8 cellular contexts compared by ENCODE assay signal in the genomic region with DNA sequence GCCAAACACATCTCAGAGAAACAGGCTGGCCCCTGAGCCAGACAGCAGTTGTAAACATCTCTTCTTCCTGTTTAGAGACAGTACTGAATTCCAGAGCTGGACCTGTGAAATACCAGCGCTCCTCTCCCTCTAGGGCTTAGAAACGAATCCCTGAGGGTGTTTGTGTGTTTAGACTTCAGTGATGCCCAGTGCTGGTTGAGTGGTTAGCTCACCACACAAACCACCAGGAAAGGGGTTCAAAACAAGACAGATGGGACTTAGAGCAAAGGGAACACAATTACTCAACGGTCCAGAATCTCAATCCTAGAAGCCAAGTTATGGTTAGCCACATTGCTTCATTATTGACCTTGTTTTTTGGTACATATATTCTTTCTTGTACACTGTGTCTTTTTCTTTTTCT.
DNase-seq lines count a peak whose midpoint lies in the region; ATAC-seq and TF ChIP-seq lines count a peak whose summit lies in the region.

No MANE protein-coding gene starts in this region.

- no peaks in the 10 kb centered on the region for H3K36me3 Mint-ChIP-seq in activated naive CD8-positive, alpha-beta T cell treated with anti-CD3 and anti-CD28 coated beads, Interleukin-2, amount 10 ng/mL, durations not matched to agents 7 days and 5 days

- H3K27me3 Mint-ChIP-seq in activated naive CD8-positive, alpha-beta T cell treated with anti-CD3 and anti-CD28 coated beads, Interleukin-2, amount 10 ng/mL, durations not matched to agents 7 days and 5 days = no peaks in the 10 kb centered on the region

- no peaks in the 10 kb centered on the region for H3K27me3 ChIP-seq in A673 (replicated peaks; ENCODE audit: insufficient read depth, low read depth, low read length, poor library complexity)

- H3K27ac Mint-ChIP-seq in activated naive CD8-positive, alpha-beta T cell treated with anti-CD3 and anti-CD28 coated beads, Interleukin-2, amount 10 ng/mL, durations not matched to agents 7 days and 5 days = no peak overlapping the region

- DNase-seq in activated naive CD8-positive, alpha-beta T cell treated with anti-CD3 and anti-CD28 coated beads, Interleukin-2, amount 10 ng/mL, durations not matched to agents 7 days and 5 days = no peak
- DNase-seq in A673 (ENCODE audit: low spot score) (no peak), SKM-1 treated with dmso at 0.1 percent for 144 hours (lab: John Stamatoyannopoulos, UW; ENCODE audit: unreplicated experiment) (no peak), GDM1 (lab: John Stamatoyannopoulos, UW) (no peak)

- WGBS in mesodermal cell (ENCODE audit: insufficient coverage in 2 of 2), 2 experiments = 44 to 60% methylated on average over 1 of the region's 3 CpGs

- H3K4me1 ChIP-seq in mesodermal cell (ENCODE audit: control insufficient read depth, insufficient read depth, low read length, poor library complexity, severe bottlenecking) = peaks cover 76% of the 10 kb centered on the region
- H3K4me1 ChIP-seq in A673 (ENCODE audit: insufficient read depth, low read length, poor library complexity, severe bottlenecking) = peaks cover 24% of the 10 kb centered on the region

- H3K4me3 Mint-ChIP-seq in activated naive CD8-positive, alpha-beta T cell treated with anti-CD3 and anti-CD28 coated beads, Interleukin-2, amount 10 ng/mL, durations not matched to agents 7 days and 5 days = no peak overlapping the region

- H3K27ac ChIP-seq in mesodermal cell (ENCODE audit: low read depth, low read length, severe bottlenecking) = peak overlapping the region; percentile 86
- H3K27ac ChIP-seq in A673 (ENCODE audit: low read depth, low read length, poor library complexity, severe bottlenecking) = no peak overlapping the region

- no peaks in the 10 kb centered on the region for H3K9me3 ChIP-seq in mesodermal cell (ENCODE audit: control insufficient read depth, low read length)
- no peaks in the 10 kb centered on the region for H3K9me3 ChIP-seq in A673 (ENCODE audit: low read depth, low read length, poor library complexity, severe bottlenecking)

- no peak for TF ChIP-seq CTCF in A673 (conservative IDR thresholded peaks at IDR 0.05; ENCODE audit: low read depth, low read length)

- CTCF ChIA-PET in A673 (lab: Charles Lee) = no interaction called here

- no peak overlapping the region for H3K4me3 ChIP-seq in mesodermal cell (ENCODE audit: extremely low read depth, insufficient read depth, low read length, poor library complexity, severe bottlenecking)
- H3K4me3 ChIP-seq in A673 (ENCODE audit: low read depth, low read length, poor library complexity, severe bottlenecking) = no peak overlapping the region

- no TSS peak for BruUV-seq in A673 (replicated peaks; lab: Mats Ljungman, UMichigan)

- POLR2A ChIA-PET in activated naive CD8-positive, alpha-beta T cell treated with anti-CD3 and anti-CD28 coated beads, Interleukin-2, amount 10 ng/mL, durations not matched to agents 7 days and 5 days (lab: Charles Lee) = interaction anchor here (0.7 to 1.7 kb wide), 3 partner anchors 12 to 229 kb away, joined by 3 to 4 read pairs (median 3); no protein-coding TSS in a partner anchor
- POLR2A ChIA-PET in A673 (lab: Charles Lee; ENCODE audit: low non-redundant PET) = no interaction called here

- intact Hi-C loops in A673 (cut with micrococcal nuclease; ENCODE audit: unreplicated experiment) = no loop called here

- peaks cover 20% of the 10 kb centered on the region for H3K4me1 Mint-ChIP-seq in activated naive CD8-positive, alpha-beta T cell treated with anti-CD3 and anti-CD28 coated beads, Interleukin-2, amount 10 ng/mL, durations not matched to agents 7 days and 5 days

- H3K9me3 Mint-ChIP-seq in activated naive CD8-positive, alpha-beta T cell treated with anti-CD3 and anti-CD28 coated beads, Interleukin-2, amount 10 ng/mL, durations not matched to agents 7 days and 5 days = no peaks in the 10 kb centered on the region

- H3K36me3 ChIP-seq in mesodermal cell (ENCODE audit: control insufficient read depth, insufficient read depth, low read length) (no peaks in the 10 kb centered on the region), A673 (ENCODE audit: insufficient read depth, low read length, poor library complexity, severe bottlenecking) (no peaks in the 10 kb centered on the region)

- ATAC-seq in GM19395 (IDR thresholded peaks at IDR 0.05; ENCODE audit: unreplicated experiment) (peak; percentile 57), HG03159 (IDR thresholded peaks at IDR 0.05; ENCODE audit: unreplicated experiment) (peak; percentile 54), GM19351 (IDR thresholded peaks at IDR 0.05; ENCODE audit: unreplicated experiment) (no peak)
- ATAC-seq in activated naive CD8-positive, alpha-beta T cell treated with anti-CD3 and anti-CD28 coated beads, Interleukin-2, amount 10 ng/mL, durations not matched to agents 7 days and 5 days (ENCODE audit: low read depth) = peak; percentile 20
